Comparison of ENCODE assay signal across 8 cellular contexts in the genomic region with DNA sequence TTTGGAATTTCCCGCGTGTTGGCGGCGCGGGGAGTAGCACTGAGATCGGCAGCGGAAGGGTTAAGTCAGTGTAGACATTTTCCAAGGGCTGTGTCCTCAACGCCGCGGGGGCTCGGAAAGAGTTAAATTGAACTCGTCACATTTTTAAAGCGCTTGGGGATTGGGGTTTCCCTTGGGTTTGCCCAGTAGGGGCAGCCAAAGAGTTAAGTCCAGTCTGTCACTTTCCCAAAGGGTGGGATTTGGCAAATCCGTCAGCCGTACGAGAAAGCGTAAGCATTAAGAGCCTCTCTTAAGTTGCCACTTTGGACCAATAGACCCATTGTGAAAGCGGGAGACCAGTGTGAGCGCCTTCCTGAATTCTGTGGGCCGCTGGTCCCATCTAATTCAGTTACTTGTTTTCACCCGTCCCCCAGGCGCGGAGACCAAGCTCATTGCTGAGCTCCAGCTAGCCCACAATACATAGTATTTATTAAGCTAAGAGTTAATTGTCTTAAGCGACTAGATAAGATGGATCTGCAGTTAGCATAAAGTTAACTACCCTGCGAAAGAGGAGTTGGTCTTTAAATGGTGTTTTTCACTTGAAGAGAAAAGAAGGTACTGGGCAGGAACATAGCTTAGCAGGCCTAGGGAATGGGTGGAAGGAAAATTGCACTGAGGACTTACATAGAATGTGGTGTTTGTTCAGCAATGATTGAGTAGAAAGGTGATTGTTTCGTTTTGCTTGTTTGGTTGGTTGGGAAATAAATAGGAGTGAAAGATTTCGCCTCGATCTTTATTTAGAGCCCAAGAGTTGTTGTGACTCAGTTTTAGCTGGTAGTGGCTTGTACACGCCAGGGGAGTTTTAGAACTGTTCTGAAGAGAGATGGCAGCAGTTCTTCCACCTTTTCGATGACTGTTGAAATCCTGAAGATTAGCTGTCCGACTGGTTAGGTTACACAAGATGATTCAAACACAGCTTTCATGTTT. TPM values are rescaled to one million over a fixed set of nuclear protein-coding genes. Genes with fewer than 3 reads are reported as not detected.
DNase-seq lines count a peak whose midpoint lies in the region; ATAC-seq, FAIRE-seq and TF ChIP-seq lines count a peak whose summit lies in the region.

No MANE protein-coding gene starts in this region.

- POLR2A ChIA-PET in A549 (lab: Yijun Ruan, JAX) = interaction anchor here (1.1 kb wide), 1 partner anchor 411 kb away, joined by 3 read pairs; no protein-coding TSS in a partner anchor

- H3K36me3 ChIP-seq in SJSA1 = peaks cover 9% of the 10 kb centered on the region
- no peaks in the 10 kb centered on the region for H3K36me3 ChIP-seq in rectal smooth muscle tissue (ENCODE audit: control insufficient read depth, insufficient read depth, low read length)

- TF ChIP-seq EP300 in A549 (IDR thresholded peaks at IDR 0.05) = no peak

- peak; percentile 28 to 40; a peak in 4 of 6 replicates for ATAC-seq in A549
- ATAC-seq in GM18505 (IDR thresholded peaks at IDR 0.05; ENCODE audit: unreplicated experiment) = peak; percentile 4
- peak; percentile 19 for ATAC-seq in HG03097 (IDR thresholded peaks at IDR 0.05; ENCODE audit: low FRiP score, unreplicated experiment)

- TF ChIP-seq POLR2A in A549 (IDR thresholded peaks at IDR 0.05; ENCODE audit: low read length) = no peak
- no peak for TF ChIP-seq POLR2A in GM18505 (IDR thresholded peaks at IDR 0.05; ENCODE audit: borderline replicate concordance, extremely low read depth, insufficient read depth, insufficient read length)

- in situ Hi-C loops in astrocyte of the spinal cord (cut with HindIII; ENCODE audit: low sequenced_read_pairs) = no loop called here

- CTCF ChIA-PET in A549 (lab: Yijun Ruan, JAX) = interaction anchor here (0.6 to 1.6 kb wide), 14 partner anchors 8 to 490 kb away, joined by 3 to 5 read pairs (median 3); a partner anchor contains a TSS

- H3K9me3 ChIP-seq in A549 (no peaks in the 10 kb centered on the region), SJSA1 (replicated peaks) (no peaks in the 10 kb centered on the region)

- peak overlapping the region; percentile 90 for H3K4me2 ChIP-seq in A549

- H3K9ac ChIP-seq in rectal smooth muscle tissue (ENCODE audit: low read length) = peak overlapping the region; percentile 63

- DNase-seq in A549 (ENCODE audit: low read depth in 1 of 2, low spot score in 1 of 2) (peak; percentile 33 to 48), SJSA1 (ENCODE audit: low read depth in 1 of 2, low spot score in 2 of 2) (peak; percentile 34 to 43), astrocyte of the spinal cord (ENCODE audit: low read depth, low spot score) (peak; percentile 67), hypothalamus (lab: John Stamatoyannopoulos, UW) (peak in 37 of 51 donors; percentile 2 to 60 (median 32)), NCI-H446 treated with DMSO at 0.1 percent for 48 hours (lab: John Stamatoyannopoulos, UW) (no peak)

- H3K4me1 ChIP-seq in A549 (peaks cover 21% of the 10 kb centered on the region; the same call in 2 of the 3 replicates), SJSA1 (replicated peaks) (peaks cover 10% of the 10 kb centered on the region), rectal smooth muscle tissue (ENCODE audit: control insufficient read depth, insufficient read depth, low read length) (peaks cover 5% of the 10 kb centered on the region)

- no peaks in the 10 kb centered on the region for H3K27me3 ChIP-seq in SJSA1 (replicated peaks)
- H3K27me3 ChIP-seq in rectal smooth muscle tissue (ENCODE audit: control insufficient read depth, insufficient read depth, low read length) = no peaks in the 10 kb centered on the region

- TF ChIP-seq CTCF in A549 (IDR thresholded peaks at IDR 0.05) (no peak), astrocyte of the spinal cord (IDR thresholded peaks at IDR 0.05; ENCODE audit: low read depth, low read length) (no peak)

- H3K4me3 ChIP-seq in A549 = peak overlapping the region; percentile 67
- peak overlapping the region; percentile 92 for H3K4me3 ChIP-seq in SJSA1
- H3K4me3 ChIP-seq in astrocyte of the spinal cord (ENCODE audit: low read depth, low read length) = peak overlapping the region; percentile 99
- H3K4me3 ChIP-seq in rectal smooth muscle tissue (ENCODE audit: low read length) = peak overlapping the region; percentile 81

- FAIRE-seq in A549 (lab: Jason Lieb, UNC) = no peak

- no peak for TF ChIP-seq RAD21 in A549 (conservative IDR thresholded peaks at IDR 0.05 in 1 of 2, IDR thresholded peaks at IDR 0.05 in 1 of 2)

- WGBS in A549 (ENCODE audit: missing lambda C conversion rate) = 10% methylated on average over 29 of the region's 31 CpGs

- H3K27ac ChIP-seq in A549 = peak overlapping the region; percentile 80 to 96
- peak overlapping the region; percentile 78 for H3K27ac ChIP-seq in SJSA1
- peak overlapping the region; percentile 79 for H3K27ac ChIP-seq in rectal smooth muscle tissue (ENCODE audit: low read depth, low read length)

TF ChIP-seq in A549, 52 proteins besides CTCF, POLR2A, EP300 and RAD21:
- TF ChIP-seq FOXS1 (CRISPR knock-in tag; IDR thresholded peaks at IDR 0.05) = no peak
- TF ChIP-seq, protein P1, sequence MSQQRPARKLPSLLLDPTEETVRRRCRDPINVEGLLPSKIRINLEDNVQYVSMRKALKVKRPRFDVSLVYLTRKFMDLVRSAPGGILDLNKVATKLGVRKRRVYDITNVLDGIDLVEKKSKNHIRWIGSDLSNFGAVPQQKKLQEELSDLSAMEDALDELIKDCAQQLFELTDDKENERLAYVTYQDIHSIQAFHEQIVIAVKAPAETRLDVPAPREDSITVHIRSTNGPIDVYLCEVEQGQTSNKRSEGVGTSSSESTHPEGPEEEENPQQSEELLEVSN (IDR thresholded peaks at IDR 0.05; ENCODE audit: borderline replicate concordance, low read depth) = 0 out of 2 replicates have a peak, but pooled peaks have one; percentile 8

RNA-seq across cellular contexts. Expression of a gene that starts 0.9 kb away (rescaled TPM):
- 51.2 and 85.3 TPM in 2 replicates for polyA plus RNA-seq in A549 (2011; rRNA removed)
- 22.2 and 27.9 TPM in 2 replicates for polyA plus RNA-seq in A549 (2012; cell fraction: cytosol; rRNA removed)
- polyA plus RNA-seq in A549 (2012; cell fraction: nucleus; rRNA removed) = 16.9 and 25.4 TPM in 2 replicates
- 49.5 to 51.7 TPM (median 50.4 TPM) in 3 replicates for polyA plus RNA-seq in A549 (2017; fragmentation: RNase III; extraction: RNeasy Plus Mini Kit Qiagen cat#74134 plus additional on column Dnase treatment)
- 10.4 and 12.4 TPM in 2 replicates for polyA minus RNA-seq in A549 (2011; rRNA and poly(A)+ RNA removed)
- total RNA-seq in SJSA1 (2014; rRNA removed; shearing (Covaris generic)) = 33.9 and 51.7 TPM in 2 replicates
